ENCODE assay signal across 30 cellular contexts in genomic region chr2:85909005-85909404, GRCh38.
"Had no signal": no experiment of that assay in that cellular context is flagged by ENCODE, and none has a peak within 500 bp of the region (broad histone marks: within the 10 kb centered on the region; RNA-seq: fewer than 3 reads in every experiment).

No MANE protein-coding gene starts in this region.

- H3K4me3 Mint-ChIP-seq: activated CD4-positive, alpha-beta memory T cell treated with anti-CD3 and anti-CD28 coated beads, Interleukin-2, amount 10 ng/mL, durations not matched to agents 7 days and 5 days; activated CD4-positive, alpha-beta T cell treated with anti-CD3 and anti-CD28 coated beads, Interleukin-2, amount 10 ng/mL, durations not matched to agents 24 days and 14 days; activated naive CD4-positive, alpha-beta T cell treated with anti-CD3 and anti-CD28 coated beads, Interleukin-2, amount 50 U/mL, for 24 hours; activated naive CD8-positive, alpha-beta T cell treated with anti-CD3 and anti-CD28 coated beads, Interleukin-2, amount 50 U/mL, for 24 hours; activated T-cell treated with anti-CD3 and anti-CD28 coated beads, Interleukin-2, amount 50 U/mL, for 4 hours; activated T-helper 17 cell treated with anti-CD3 and anti-CD28 coated beads, Interleukin-2, amount 50 U/mL, for 72 hours; endodermal cell; naive thymus-derived CD4-positive, alpha-beta T cell; T-helper 1 cell treated with Interleukin-12 subunit alpha and Interleukin-12 subunit beta and Interleukin-4 antibody, amounts not matched to agents 30 μg/mL and 1 μg/mL, for 36 hours; type B pancreatic cell had no signal

- H3K27ac Mint-ChIP-seq: activated CD4-positive, alpha-beta memory T cell treated with anti-CD3 and anti-CD28 coated beads, Interleukin-2, amount 10 ng/mL, durations not matched to agents 7 days and 5 days; activated CD4-positive, alpha-beta T cell treated with anti-CD3 and anti-CD28 coated beads, Interleukin-2, amount 10 ng/mL, durations not matched to agents 24 days and 14 days; activated naive CD4-positive, alpha-beta T cell treated with anti-CD3 and anti-CD28 coated beads, Interleukin-2, amount 50 U/mL, for 24 hours; activated naive CD8-positive, alpha-beta T cell treated with anti-CD3 and anti-CD28 coated beads, Interleukin-2, amount 50 U/mL, for 24 hours; activated T-helper 17 cell treated with anti-CD3 and anti-CD28 coated beads, Interleukin-2, amount 50 U/mL, for 72 hours; endodermal cell; T-helper 1 cell treated with Interleukin-12 subunit alpha and Interleukin-12 subunit beta and Interleukin-4 antibody, amounts not matched to agents 30 μg/mL and 1 μg/mL, for 36 hours; type B pancreatic cell had no signal

- H3K27me3 Mint-ChIP-seq: activated naive CD4-positive, alpha-beta T cell treated with anti-CD3 and anti-CD28 coated beads, Interleukin-2, amount 50 U/mL, for 24 hours; activated naive CD8-positive, alpha-beta T cell treated with anti-CD3 and anti-CD28 coated beads, Interleukin-2, amount 50 U/mL, for 24 hours; activated T-helper 17 cell treated with anti-CD3 and anti-CD28 coated beads, Interleukin-2, amount 50 U/mL, for 72 hours; type B pancreatic cell had no signal

- H3K4me2 ChIP-seq: SK-N-SH had no signal

- H3K4me1 Mint-ChIP-seq: activated CD4-positive, alpha-beta memory T cell treated with anti-CD3 and anti-CD28 coated beads, Interleukin-2, amount 10 ng/mL, durations not matched to agents 7 days and 5 days; activated naive CD4-positive, alpha-beta T cell treated with anti-CD3 and anti-CD28 coated beads, Interleukin-2, amount 50 U/mL, for 24 hours; activated T-helper 17 cell treated with anti-CD3 and anti-CD28 coated beads, Interleukin-2, amount 50 U/mL, for 72 hours had no signal

- H3K36me3 Mint-ChIP-seq: activated naive CD4-positive, alpha-beta T cell treated with anti-CD3 and anti-CD28 coated beads, Interleukin-2, amount 50 U/mL, for 24 hours; type B pancreatic cell had no signal

- ATAC-seq: activated CD4-positive, CD25-positive, alpha-beta regulatory T cell treated with anti-CD3 and anti-CD28 coated beads, Interleukin-2, amount 50 U/mL, for 24 hours; activated naive CD8-positive, alpha-beta T cell treated with anti-CD3 and anti-CD28 coated beads, Interleukin-2, amount 50 U/mL, for 24 hours; activated T-cell treated with anti-CD3 and anti-CD28 coated beads, Interleukin-2, amount 50 U/mL, for 4 hours; activated T-helper 17 cell treated with anti-CD3 and anti-CD28 coated beads, Interleukin-2, amount 50 U/mL, for 72 hours; gastrocnemius medialis; left cardiac atrium; naive thymus-derived CD4-positive, alpha-beta T cell; right cardiac atrium had no signal

- H3K9me3 ChIP-seq: colonic mucosa, gastrocnemius medialis, SK-N-SH, spleen, testis, uterus had no signal

- H3K4me1 ChIP-seq: colonic mucosa had no signal

- H3K4me3 ChIP-seq: colonic mucosa, gastrocnemius medialis, spleen, testis, uterus had no signal

- DNase-seq: activated CD4-positive, alpha-beta memory T cell treated with anti-CD3 and anti-CD28 coated beads, Interleukin-2, amount 10 ng/mL, durations not matched to agents 7 days and 5 days; activated CD4-positive, alpha-beta T cell treated with anti-CD3 and anti-CD28 coated beads, Interleukin-2, amount 10 ng/mL, durations not matched to agents 24 days and 14 days; activated CD8-positive, alpha-beta memory T cell treated with anti-CD3 and anti-CD28 coated beads, Interleukin-2, amount 50 U/mL, for 48 hours; activated gamma-delta T cell treated with Interleukin-2 at 50 U/mL for 16 hours; activated naive CD8-positive, alpha-beta T cell treated with anti-CD3 and anti-CD28 coated beads, Interleukin-2, amount 50 U/mL, for 24 hours; activated T-cell treated with anti-CD3 and anti-CD28 coated beads, Interleukin-2, amount 50 U/mL, for 4 hours; cerebellar nuclear complex; colonic mucosa; endodermal cell; gastrocnemius medialis; glutamatergic neuron; islet precursor cell; left cardiac atrium; midbrain; naive thymus-derived CD4-positive, alpha-beta T cell; posterior cingulate gyrus; right cardiac atrium; SK-N-SH; spleen; stimulated activated naive CD4-positive, alpha-beta T cell; SW 1271; T1000; testis; uterus; WERI-Rb-1 had no signal

- H3K36me3 ChIP-seq: colonic mucosa, gastrocnemius medialis, uterus, WERI-Rb-1 had no signal

- H3K27ac ChIP-seq: colonic mucosa, gastrocnemius medialis, spleen, testis, WERI-Rb-1 had no signal

- H3K27me3 ChIP-seq: colonic mucosa, gastrocnemius medialis, spleen, testis, uterus had no signal

- H3K9ac ChIP-seq: SK-N-SH had no signal

- H3K9me3 Mint-ChIP-seq: activated CD4-positive, alpha-beta memory T cell treated with anti-CD3 and anti-CD28 coated beads, Interleukin-2, amount 10 ng/mL, durations not matched to agents 7 days and 5 days; activated CD4-positive, alpha-beta T cell treated with anti-CD3 and anti-CD28 coated beads, Interleukin-2, amount 10 ng/mL, durations not matched to agents 24 days and 14 days; activated naive CD4-positive, alpha-beta T cell treated with anti-CD3 and anti-CD28 coated beads, Interleukin-2, amount 50 U/mL, for 24 hours; activated naive CD8-positive, alpha-beta T cell treated with anti-CD3 and anti-CD28 coated beads, Interleukin-2, amount 50 U/mL, for 24 hours; activated T-cell treated with anti-CD3 and anti-CD28 coated beads, Interleukin-2, amount 50 U/mL, for 4 hours; activated T-helper 17 cell treated with anti-CD3 and anti-CD28 coated beads, Interleukin-2, amount 50 U/mL, for 72 hours; endodermal cell; naive thymus-derived CD4-positive, alpha-beta T cell; T-helper 1 cell treated with Interleukin-12 subunit alpha and Interleukin-12 subunit beta and Interleukin-4 antibody, amounts not matched to agents 30 μg/mL and 1 μg/mL, for 36 hours; type B pancreatic cell had no signal
